In the genomic region with DNA sequence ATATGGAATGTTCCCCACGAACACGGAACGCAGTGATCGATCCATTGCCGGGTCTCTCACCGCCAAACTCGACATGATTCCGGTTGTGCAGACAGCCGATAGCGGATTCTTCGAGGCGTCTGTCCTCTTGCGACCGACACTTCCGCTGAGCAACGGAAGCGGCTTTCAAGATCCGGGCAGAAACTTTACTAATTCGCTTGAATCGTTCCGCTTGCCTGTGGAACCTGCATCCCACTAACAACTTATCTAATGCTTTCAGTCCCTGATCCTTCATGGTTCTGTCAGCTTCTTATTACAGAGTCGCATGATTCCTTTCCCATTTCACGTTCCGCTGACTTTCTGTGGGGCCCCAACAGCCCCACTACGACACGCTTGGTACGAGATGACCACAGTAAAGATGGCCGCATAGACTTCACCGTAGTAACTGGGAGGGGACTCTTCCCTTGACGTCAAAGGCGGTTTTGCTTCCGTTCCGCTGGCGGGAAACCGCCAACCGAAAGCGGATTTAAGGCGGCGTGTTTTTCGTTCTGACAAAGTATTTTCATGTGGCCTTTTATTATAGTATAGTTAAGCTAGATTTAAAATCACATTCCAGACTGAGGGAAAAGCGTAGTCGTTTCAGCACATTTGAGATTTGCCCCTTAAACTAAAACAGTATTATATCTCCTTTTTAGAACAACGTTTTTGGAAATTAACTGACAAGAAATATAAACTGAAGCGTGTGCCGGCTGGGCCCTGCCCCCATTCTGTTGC, we compare ENCODE assay signal across 8 cellular contexts. TPM values are rescaled to one million over a fixed set of nuclear protein-coding genes. Genes with fewer than 3 reads are reported as not detected.
DNase-seq lines count a peak whose midpoint lies in the region; ATAC-seq, FAIRE-seq and TF ChIP-seq lines count a peak whose summit lies in the region.

A gene with protein sequence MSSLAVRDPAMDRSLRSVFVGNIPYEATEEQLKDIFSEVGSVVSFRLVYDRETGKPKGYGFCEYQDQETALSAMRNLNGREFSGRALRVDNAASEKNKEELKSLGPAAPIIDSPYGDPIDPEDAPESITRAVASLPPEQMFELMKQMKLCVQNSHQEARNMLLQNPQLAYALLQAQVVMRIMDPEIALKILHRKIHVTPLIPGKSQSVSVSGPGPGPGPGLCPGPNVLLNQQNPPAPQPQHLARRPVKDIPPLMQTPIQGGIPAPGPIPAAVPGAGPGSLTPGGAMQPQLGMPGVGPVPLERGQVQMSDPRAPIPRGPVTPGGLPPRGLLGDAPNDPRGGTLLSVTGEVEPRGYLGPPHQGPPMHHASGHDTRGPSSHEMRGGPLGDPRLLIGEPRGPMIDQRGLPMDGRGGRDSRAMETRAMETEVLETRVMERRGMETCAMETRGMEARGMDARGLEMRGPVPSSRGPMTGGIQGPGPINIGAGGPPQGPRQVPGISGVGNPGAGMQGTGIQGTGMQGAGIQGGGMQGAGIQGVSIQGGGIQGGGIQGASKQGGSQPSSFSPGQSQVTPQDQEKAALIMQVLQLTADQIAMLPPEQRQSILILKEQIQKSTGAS (minus strand): TSS at position 121 of the 753 bp plus-strand sequence. CDS start 46 bp downstream, at position 75.

- peak; percentile 95 for DNase-seq in A673 (ENCODE audit: low spot score)
- peak; percentile 42 for DNase-seq in NCI-H2196 treated with DMSO at 0.1 percent for 48 hours (lab: John Stamatoyannopoulos, UW; ENCODE audit: unreplicated experiment)
- peak; percentile 78 for DNase-seq in WERI-Rb-1
- peak; percentile 90 for DNase-seq in mammary epithelial cell
- DNase-seq in iPS-NIHi11 (ENCODE audit: low spot score): peak; percentile 72
- peak; percentile 94 for DNase-seq in small intestine

- peaks cover 34% of the 10 kb centered on the region for H3K79me2 ChIP-seq in mammary epithelial cell (ENCODE audit: insufficient read depth, low read length)

- H3K36me3 ChIP-seq in A673 (ENCODE audit: insufficient read depth, low read length, poor library complexity, severe bottlenecking): peaks cover 9% of the 10 kb centered on the region
- H3K36me3 ChIP-seq in WERI-Rb-1: peaks cover 6% of the 10 kb centered on the region; the same call in 1 of the 2 replicates
- H3K36me3 ChIP-seq in mammary epithelial cell (ENCODE audit: insufficient read depth, low read length): peaks cover 3% of the 10 kb centered on the region
- H3K36me3 ChIP-seq in small intestine (ENCODE audit: control insufficient read depth in 2 of 2, insufficient read depth in 2 of 2, low read length in 2 of 2): no peaks in the 10 kb centered on the region

- ATAC-seq in GM18870 (IDR thresholded peaks at IDR 0.05; ENCODE audit: unreplicated experiment) (peak; percentile 96), HG03135 (IDR thresholded peaks at IDR 0.05; ENCODE audit: unreplicated experiment) (peak; percentile 94)

- FAIRE-seq in small intestine (lab: Jason Lieb, UNC): peak; percentile 65

- H3K4me2 ChIP-seq in mammary epithelial cell (ENCODE audit: insufficient read depth, low read depth, low read length): peak within 1 kb of the TSS; percentile 88

- H3K27ac ChIP-seq in A673 (ENCODE audit: low read depth, low read length, poor library complexity, severe bottlenecking) (peak within 1 kb of the TSS; percentile 98), WERI-Rb-1 (peak within 1 kb of the TSS; percentile 95), mammary epithelial cell (ENCODE audit: insufficient read depth, low read depth, low read length) (peak within 1 kb of the TSS; percentile 98), small intestine (ENCODE audit: low read depth in 1 of 2, low read length in 1 of 2) (peak within 1 kb of the TSS; percentile 25 to 91)

- H3K4me1 ChIP-seq in A673 (ENCODE audit: insufficient read depth, low read length, poor library complexity, severe bottlenecking) (peaks cover 2% of the 10 kb centered on the region), mammary epithelial cell (ENCODE audit: insufficient read depth, low read length) (peaks cover 19% of the 10 kb centered on the region), small intestine (ENCODE audit: control insufficient read depth in 2 of 2, insufficient read depth in 1 of 2, low read depth in 1 of 2, low read length in 1 of 2) (peaks cover 14 to 15% of the 10 kb centered on the region in 2 donors)

- intact Hi-C loops in A673 (cut with micrococcal nuclease; ENCODE audit: unreplicated experiment): no loop called here
- intact Hi-C loops in mammary epithelial cell (cut with micrococcal nuclease): no loop called here

- H3K4me3 ChIP-seq in A673 (ENCODE audit: low read depth, low read length, poor library complexity, severe bottlenecking): peak within 1 kb of the TSS; percentile 69
- H3K4me3 ChIP-seq in WERI-Rb-1 (ENCODE audit: low read depth, low read length): peak within 1 kb of the TSS; percentile 91
- peak within 1 kb of the TSS; percentile 59 to 76 (median 71) for H3K4me3 ChIP-seq in mammary epithelial cell (replicated peaks in 1 of 3; ENCODE audit: insufficient read depth in 1 of 3, low read depth in 2 of 3, low read length in 3 of 3)
- peak within 1 kb of the TSS; percentile 53 to 64 for H3K4me3 ChIP-seq in small intestine (ENCODE audit: low read depth in 1 of 2, low read length in 2 of 2)

- H3K9ac ChIP-seq in mammary epithelial cell (ENCODE audit: insufficient read depth, low read length): peak within 1 kb of the TSS; percentile 93

- no peaks in the 10 kb centered on the region for H4K20me1 ChIP-seq in mammary epithelial cell (ENCODE audit: insufficient read depth, low read length)

- H2AFZ ChIP-seq in mammary epithelial cell (ENCODE audit: low read depth, low read length): peak within 1 kb of the TSS; percentile 99

- dilution Hi-C loops in mammary epithelial cell (cut with HindIII; ENCODE audit: low sequenced_read_pairs): no loop called here

- under 1% methylated on average over 38 of the region's 45 CpGs for WGBS in mammary epithelial cell (ENCODE audit: low coverage, missing lambda C conversion rate)
- WGBS in small intestine, 3 donors: 0% methylated on average over 45 of the region's 45 CpGs

- H3K9me3 ChIP-seq in A673 (ENCODE audit: low read depth, low read length, poor library complexity, severe bottlenecking): no peaks in the 10 kb centered on the region
- no peaks in the 10 kb centered on the region for H3K9me3 ChIP-seq in WERI-Rb-1 (ENCODE audit: severe bottlenecking)
- H3K9me3 ChIP-seq in mammary epithelial cell (replicated peaks; ENCODE audit: insufficient read depth, low read length): no peaks in the 10 kb centered on the region
- H3K9me3 ChIP-seq in small intestine (ENCODE audit: control insufficient read depth, low read depth): no peaks in the 10 kb centered on the region

- CTCF ChIA-PET in A673 (lab: Charles Lee): no interaction called here
- CTCF ChIA-PET in mammary epithelial cell (lab: Charles Lee; ENCODE audit: low non-redundant PET): no interaction called here

- POLR2A ChIA-PET in A673 (lab: Charles Lee; ENCODE audit: low non-redundant PET): no interaction called here

- no TSS peak for BruUV-seq in A673 (replicated peaks; lab: Mats Ljungman, UMichigan)
- TSS peak; percentile 86 for BruUV-seq in mammary epithelial cell (replicated peaks; lab: Mats Ljungman, UMichigan)

- TF ChIP-seq CTCF in A673 (conservative IDR thresholded peaks at IDR 0.05; ENCODE audit: low read depth, low read length) (no peak), WERI-Rb-1 (IDR thresholded peaks at IDR 0.05; ENCODE audit: low read depth, low read length) (no peak), mammary epithelial cell (conservative IDR thresholded peaks at IDR 0.05 in 1 of 2, IDR thresholded peaks at IDR 0.05 in 1 of 2; ENCODE audit: extremely low read depth in 1 of 2, insufficient read depth in 1 of 2, low read depth in 1 of 2, low read length in 2 of 2) (no peak)

- H3K27me3 ChIP-seq in A673 (replicated peaks; ENCODE audit: insufficient read depth, low read depth, low read length, poor library complexity) (no peaks in the 10 kb centered on the region), WERI-Rb-1 (ENCODE audit: insufficient read depth, low read depth, severe bottlenecking) (no peaks in the 10 kb centered on the region), mammary epithelial cell (ENCODE audit: insufficient read depth, low read length) (no peaks in the 10 kb centered on the region), small intestine (ENCODE audit: control insufficient read depth in 2 of 2, insufficient read depth in 2 of 2, low read length in 2 of 2) (no peaks in the 10 kb centered on the region)

- in situ Hi-C loops in mammary epithelial cell (cut with MboI; ENCODE audit: low sequenced_read_pairs in 2 of 2): no loop called here

RNA-seq across cellular contexts. Expression of the gene that starts here (rescaled TPM):
- total RNA-seq in A673 (2021): 21.9 and 22.2 TPM in 2 replicates
- total RNA-seq in mammary epithelial cell: 10 to 100 TPM; 16.4 to 17.8 TPM
- polyA plus RNA-seq in mammary epithelial cell: 4.8 TPM
- 13.4 TPM for polyA minus RNA-seq in mammary epithelial cell
- 10 to 100 TPM in 1 of 3 donors, 1 to 10 TPM in 2; 4.9 to 13.9 (median 6.5) TPM for polyA plus RNA-seq in small intestine

Comparison
In these comparisons a context has a peak if more than half of its experiments do, and no peak if none do; other contexts are left out.
1. Peak in every context shown above with its lines: DNase-seq, ATAC-seq, H3K4me3 ChIP-seq and H3K27ac ChIP-seq.
2. DNase-seq: peak in every context shown above with its lines; median percentile 95 in A673; 94 in small intestine; 90 in mammary epithelial cell; 78 in WERI-Rb-1; 72 in iPS-NIHi11; 42 in NCI-H2196 treated with DMSO at 0.1 percent for 48 hours.